ENCODE assay signal across 9 cellular contexts in the genomic region with DNA sequence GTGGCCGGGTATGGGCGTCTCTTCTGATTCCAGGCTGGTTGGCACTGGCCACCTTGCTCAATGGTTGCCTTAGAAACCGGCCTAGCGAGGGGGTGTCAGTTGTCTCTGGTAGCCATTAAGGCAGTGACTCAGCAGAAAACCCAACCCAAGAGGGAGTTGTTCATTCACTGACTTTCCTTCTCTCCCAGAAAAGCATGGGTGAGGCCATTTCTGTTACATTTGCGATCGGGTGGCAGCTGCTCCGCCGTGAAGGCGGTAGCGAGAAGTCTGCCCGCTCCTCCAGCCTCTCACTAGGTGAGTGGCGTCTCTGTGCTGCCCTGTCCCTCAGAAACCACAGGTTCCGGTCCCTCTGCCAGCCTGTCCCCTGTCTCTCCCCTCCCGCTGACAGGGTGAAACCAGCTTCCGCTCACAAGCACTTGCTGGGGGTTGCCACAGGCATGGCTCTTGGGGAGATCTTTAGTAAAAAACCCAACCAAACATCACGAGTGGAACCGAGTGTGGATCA. TPM values are rescaled to one million over a fixed set of nuclear protein-coding genes. Genes with fewer than 3 reads are reported as not detected.
DNase-seq lines count a peak whose midpoint lies in the region; ATAC-seq lines count a peak whose summit lies in the region.
"Had no signal": no experiment of that assay in that cellular context is flagged by ENCODE, and none has a peak within 500 bp of the region (broad histone marks: within the 10 kb centered on the region; RNA-seq: fewer than 3 reads in every experiment).

No MANE protein-coding gene starts in this region.

- POLR2A ChIA-PET in naive thymus-derived CD8-positive, alpha-beta T cell (lab: Charles Lee), result interaction anchor here (0.7 to 1.6 kb wide), 7 partner anchors 11 to 366 kb away, joined by 3 to 10 read pairs (median 4); a partner anchor contains a TSS

- ATAC-seq in naive thymus-derived CD8-positive, alpha-beta T cell, result peak; percentile 77 to 91
- ATAC-seq in HG02642 (IDR thresholded peaks at IDR 0.05; ENCODE audit: poor library complexity, unreplicated experiment), result no peak

- H3K4me1 Mint-ChIP-seq in naive thymus-derived CD8-positive, alpha-beta T cell, result peaks cover 6 to 31% (median 19%) of the 10 kb centered on the region in 4 donors

- no peaks in the 10 kb centered on the region for H3K27me3 ChIP-seq in endocrine pancreas (ENCODE audit: control insufficient read depth, insufficient read depth, low read length)
- H3K27me3 ChIP-seq: thyroid gland had no signal

- peak overlapping the region; percentile 33 for H3K27ac ChIP-seq in KOPT-K1 (ENCODE audit: low read depth, low read length, poor library complexity, severe bottlenecking)
- H3K27ac ChIP-seq: thyroid gland had no signal

- H3K4me1 ChIP-seq in endocrine pancreas (ENCODE audit: control insufficient read depth, insufficient read depth, low read length), result no peaks in the 10 kb centered on the region

- peak overlapping the region; percentile 54 for H3K9ac ChIP-seq in endocrine pancreas (ENCODE audit: control insufficient read depth, insufficient read depth, low read length)

- H3K4me3 Mint-ChIP-seq in naive thymus-derived CD8-positive, alpha-beta T cell, result peak overlapping the region; percentile 64 to 86 (median 78)

- peaks cover 10% of the 10 kb centered on the region; the same call in 1 of the 2 replicates for H3K36me3 ChIP-seq in KOPT-K1 (ENCODE audit: insufficient read depth, low read length)
- no peaks in the 10 kb centered on the region for H3K36me3 ChIP-seq in endocrine pancreas (ENCODE audit: control insufficient read depth, insufficient read depth, low read length)
- H3K36me3 ChIP-seq: thyroid gland had no signal

- H3K36me3 Mint-ChIP-seq in naive thymus-derived CD8-positive, alpha-beta T cell, result no peaks in the 10 kb centered on the region

- H3K9me3 Mint-ChIP-seq in naive thymus-derived CD8-positive, alpha-beta T cell, result no peaks in the 10 kb centered on the region

- peak overlapping the region; percentile 26 for H3K4me3 ChIP-seq in endocrine pancreas (ENCODE audit: control insufficient read depth, insufficient read depth, low read length)
- H3K4me3 ChIP-seq: thyroid gland had no signal

- H3K27ac Mint-ChIP-seq in naive thymus-derived CD8-positive, alpha-beta T cell, result peak overlapping the region in 9 of 10 donors; percentile 9 to 83 (median 61)

- no peaks in the 10 kb centered on the region for H3K27me3 Mint-ChIP-seq in naive thymus-derived CD8-positive, alpha-beta T cell

- peak; percentile 37 for DNase-seq in activated T-cell treated with anti-CD3 and anti-CD28 coated beads, Interleukin-2, amount 50 U/mL, for 1 hour
- DNase-seq in activated T-cell treated with anti-CD3 and anti-CD28 coated beads for 4 hours (no peak), SW480 (ENCODE audit: low spot score) (peak; percentile 71), cerebellar nuclear complex (lab: John Stamatoyannopoulos, UW) (no peak)
- no peak for DNase-seq in naive thymus-derived CD8-positive, alpha-beta T cell

- H3K9me3 ChIP-seq in KOPT-K1 (ENCODE audit: insufficient read depth, low read length, poor library complexity, severe bottlenecking) (no peaks in the 10 kb centered on the region), endocrine pancreas (ENCODE audit: control insufficient read depth, low read length) (no peaks in the 10 kb centered on the region)
- H3K9me3 ChIP-seq: thyroid gland had no signal

RNA-seq across cellular contexts. Expression of a gene that starts 17.4 kb away (rescaled TPM):
- total RNA-seq in naive thymus-derived CD8-positive, alpha-beta T cell, result 10 to 100 TPM; 68.8 to 76.6 TPM
- 10 to 100 TPM; 23.9 to 44.7 (median 27.8) TPM for polyA plus RNA-seq in naive thymus-derived CD8-positive, alpha-beta T cell

RNA-seq across cellular contexts. Expression of a gene that starts 29.7 kb away (rescaled TPM):
- 10 to 100 TPM in 1 of 2 experiments, 1 to 10 TPM in 1; 9.3 to 11.2 TPM for total RNA-seq in naive thymus-derived CD8-positive, alpha-beta T cell
- 10 to 100 TPM in 1 of 3 donors, 1 to 10 TPM in 2; 3.1 to 13.6 (median 8.9) TPM for polyA plus RNA-seq in naive thymus-derived CD8-positive, alpha-beta T cell

RNA-seq across cellular contexts. Expression of a gene that starts 30.6 kb away (rescaled TPM):
- 10 to 100 TPM; 62.4 to 64.9 TPM for total RNA-seq in naive thymus-derived CD8-positive, alpha-beta T cell
- 10 to 100 TPM in 1 of 3 donors, 1 to 10 TPM in 2; 3.3 to 11.9 (median 7.9) TPM for polyA plus RNA-seq in naive thymus-derived CD8-positive, alpha-beta T cell

RNA-seq across cellular contexts. Expression of a gene that starts 57.8 kb away (rescaled TPM):
- 10 to 100 TPM; 17.8 to 18.2 TPM for total RNA-seq in naive thymus-derived CD8-positive, alpha-beta T cell
- under 1 TPM; 0.49 to 0.96 (median 0.73) TPM for polyA plus RNA-seq in naive thymus-derived CD8-positive, alpha-beta T cell

Comparison
In these comparisons a context has a peak if more than half of its experiments do, and no peak if none do; other contexts are left out.
1. DNase-seq: peak in activated T-cell treated with anti-CD3 and anti-CD28 coated beads, Interleukin-2, amount 50 U/mL, for 1 hour (single experiment) and SW480 (single experiment); none in activated T-cell treated with anti-CD3 and anti-CD28 coated beads for 4 hours (single experiment), naive thymus-derived CD8-positive, alpha-beta T cell (0 of 10) and cerebellar nuclear complex (0 of 2).